In genomic region chr2:20642026-20642971, GRCh38 we compare ENCODE assay signal across 8 cellular contexts. TPM values are rescaled to one million over a fixed set of nuclear protein-coding genes. Genes with fewer than 3 reads are reported as not detected.
A peak's percentile ranks its signal among the peaks of the same experiment; 100 is the strongest.
DNase-seq lines count a peak whose midpoint lies in the region; ATAC-seq and TF ChIP-seq lines count a peak whose summit lies in the region.

No MANE protein-coding gene starts in this region.

- peak; percentile 96 for DNase-seq in HuH-7 (ENCODE audit: low spot score)
- DNase-seq in RWPE1 (ENCODE audit: low spot score) = peak; percentile 77
- peak; percentile 65 for DNase-seq in activated gamma-delta T cell treated with Interleukin-2 at 50 U/mL for 16 hours
- DNase-seq in germinal center (ENCODE audit: low spot score) = peak; percentile 87
- DNase-seq in pons (ENCODE audit: low spot score) = peak; percentile 72
- DNase-seq in ureter (ENCODE audit: low spot score) = peak; percentile 84

- no peak overlapping the region for H3K4me3 ChIP-seq in DOHH2 (ENCODE audit: low read length)

- H3K4me1 ChIP-seq in DOHH2 (ENCODE audit: control insufficient read depth, low read length) = no peaks in the 10 kb centered on the region

- POLR2A ChIA-PET in RWPE1 (lab: Yijun Ruan, JAX; ENCODE audit: low non-redundant PET) = interaction anchor here (3.0 kb wide), 1 partner anchor 195 kb away, joined by 13 read pairs; the partner anchor contains the start of gene RHOB

- CTCF ChIA-PET in RWPE1 (lab: Yijun Ruan, JAX) = interaction anchor here (0.6 to 3.3 kb wide), 30 partner anchors 8 to 317 kb away, joined by 3 to 39 read pairs (median 4); partner anchors contain the start of gene RHOB

- H3F3A ChIP-seq in DOHH2 (ENCODE audit: control insufficient read depth, insufficient read depth) = no peaks in the 10 kb centered on the region

- no peak overlapping the region for H3K4me2 ChIP-seq in DOHH2 (ENCODE audit: low read length)

- no peaks in the 10 kb centered on the region for H4K20me1 ChIP-seq in DOHH2 (ENCODE audit: control insufficient read depth, insufficient read depth, low read depth, low read length)

- ATAC-seq in GM21526 (IDR thresholded peaks at IDR 0.05; ENCODE audit: low FRiP score, unreplicated experiment) = peak; percentile 94

- no peaks in the 10 kb centered on the region for H3K9me3 ChIP-seq in DOHH2 (ENCODE audit: control insufficient read depth, insufficient read depth, low read length)

- H3K36me3 ChIP-seq in DOHH2 (ENCODE audit: control insufficient read depth, low read length) = no peaks in the 10 kb centered on the region

- TF ChIP-seq CTCF in DOHH2 (IDR thresholded peaks at IDR 0.05; ENCODE audit: low read depth, low read length, poor library complexity, severe bottlenecking) (peak; percentile 92), RWPE1 (conservative IDR thresholded peaks at IDR 0.05; ENCODE audit: low read depth) (peak; percentile 93)

- no peaks in the 10 kb centered on the region for H3K9me2 ChIP-seq in DOHH2 (replicated peaks; ENCODE audit: control insufficient read depth, low read length)

- H3K27me3 ChIP-seq in DOHH2 (ENCODE audit: control insufficient read depth, low read length) = no peaks in the 10 kb centered on the region

- H3K79me2 ChIP-seq in DOHH2 (ENCODE audit: control insufficient read depth, low read length) = no peaks in the 10 kb centered on the region

- H3K27ac ChIP-seq in DOHH2 (ENCODE audit: low read depth, low read length) (no peak overlapping the region), RWPE1 (peak overlapping the region; percentile 77)

RNA-seq across cellular contexts. Expression of gene HS1BP3, which starts 8.6 kb away (rescaled TPM):
- 37.9 TPM for total RNA-seq in ureter

RNA-seq across cellular contexts. Expression of gene GDF7, which starts 24.6 kb away (rescaled TPM):
- 11.0 TPM for total RNA-seq in ureter
